Comparison of ENCODE assay signal across 27 cellular contexts in genomic region chr7:141481971-141482370, GRCh38.
"Had no signal": no experiment of that assay in that cellular context is flagged by ENCODE, and none has a peak within 500 bp of the region (broad histone marks: within the 10 kb centered on the region; RNA-seq: fewer than 3 reads in every experiment).

No MANE protein-coding gene starts in this region.

- DNase-seq: natural killer cell; occipital lobe; ovary; posterior cingulate gyrus; psoas muscle; retina; right lobe of liver; sigmoid colon; small intestine; stimulated activated CD4-positive, alpha-beta T cell treated with anti-CD3 and anti-CD28 coated beads, Interleukin-15, amount 100 ng/mL, for 24 hours; stimulated activated CD4-positive, alpha-beta T cell treated with anti-CD3 and anti-CD28 coated beads, Interleukin-2, amount 100 ng/mL, for 24 hours; stimulated activated CD4-positive, alpha-beta T cell treated with anti-CD3 and anti-CD28 coated beads, Interleukin-2, amount 100 ng/mL, for 48 hours; stimulated activated CD4-positive, alpha-beta T cell treated with anti-CD3 and anti-CD28 coated beads, Interleukin-4, amount 100 ng/mL, for 24 hours; stimulated activated naive B cell treated with anti-CD40 and anti-IgM and Interleukin-4, amounts not matched to agents 10 μg/mL and 1 μg/mL and 100 μg/mL, for 72 hours; stimulated activated naive CD4-positive, alpha-beta T cell treated with Interleukin-2 at 50 U/mL for 16 hours; stomach; thyroid gland; trophoblast cell; upper lobe of left lung had no signal

- ATAC-seq: natural killer cell; psoas muscle; right lobe of liver; stimulated activated effector memory CD8-positive, alpha-beta T cell treated with anti-CD3 and anti-CD28 coated beads, Interleukin-12 subunit alpha, Interleukin-12 subunit beta, amount 100 ng/mL, for 72 hours; stimulated activated naive B cell treated with anti-CD40 and anti-IgM and Interleukin-4, amounts not matched to agents 10 μg/mL and 1 μg/mL and 100 μg/mL, for 72 hours had no signal

- H3K36me3 ChIP-seq: neural progenitor cell, ovary, right atrium auricular region, right lobe of liver, sigmoid colon, stomach, thoracic aorta, thyroid gland, tibial nerve, upper lobe of left lung, vagina had no signal

- H3K4me3 ChIP-seq: neural progenitor cell, ovary, psoas muscle, right atrium auricular region, right lobe of liver, sigmoid colon, stomach, thoracic aorta, thyroid gland, tibial nerve, upper lobe of left lung, vagina had no signal

- H3K9me3 ChIP-seq: ovary, psoas muscle, right atrium auricular region, right lobe of liver, sigmoid colon, stomach, thoracic aorta, thyroid gland, tibial nerve, upper lobe of left lung, vagina had no signal

- FAIRE-seq: small intestine, urothelium cell line had no signal

- H3K4me2 ChIP-seq: neural progenitor cell had no signal

- H3K4me1 ChIP-seq: neural progenitor cell, right lobe of liver, sigmoid colon, stomach, thyroid gland, tibial nerve, upper lobe of left lung, vagina had no signal

- H3K27ac ChIP-seq: neural progenitor cell, ovary, parathyroid adenoma, psoas muscle, right atrium auricular region, right lobe of liver, sigmoid colon, stomach, thoracic aorta, thyroid gland, tibial nerve, upper lobe of left lung, vagina had no signal

- H3K27me3 ChIP-seq: neural progenitor cell, ovary, right atrium auricular region, right lobe of liver, sigmoid colon, stomach, thyroid gland, tibial nerve, upper lobe of left lung, vagina had no signal

- H3K9ac ChIP-seq: neural progenitor cell, parathyroid adenoma had no signal

- H2AFZ ChIP-seq: neural progenitor cell, parathyroid adenoma had no signal

- H3K79me2 ChIP-seq: parathyroid adenoma had no signal
